Comparison of ENCODE assay signal across 1 cellular context in the genomic region with DNA sequence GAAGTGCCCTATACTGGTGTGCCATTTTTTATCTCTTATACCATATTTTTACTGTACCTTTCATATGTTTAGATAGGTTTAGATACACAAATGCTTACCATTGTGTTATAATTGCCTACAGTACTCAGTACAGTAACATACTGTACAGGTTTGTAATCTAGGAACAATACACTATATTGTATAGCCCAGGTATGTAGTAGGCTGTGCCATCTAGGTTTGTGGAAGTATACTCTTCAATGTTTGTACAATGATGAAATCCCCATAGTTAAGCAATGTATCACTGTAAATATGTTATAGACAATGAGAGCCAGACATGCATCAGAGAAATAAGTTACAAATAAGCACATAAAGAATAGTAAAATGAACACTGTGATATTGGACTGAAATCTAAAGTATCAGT.
TF ChIP-seq lines count a peak whose summit lies in the region.

No MANE protein-coding gene starts in this region.

TF ChIP-seq in GM12878, 131 proteins besides CTCF, POLR2A, EP300 and RAD21 (continued from another document):
- TF ChIP-seq, protein P1, sequence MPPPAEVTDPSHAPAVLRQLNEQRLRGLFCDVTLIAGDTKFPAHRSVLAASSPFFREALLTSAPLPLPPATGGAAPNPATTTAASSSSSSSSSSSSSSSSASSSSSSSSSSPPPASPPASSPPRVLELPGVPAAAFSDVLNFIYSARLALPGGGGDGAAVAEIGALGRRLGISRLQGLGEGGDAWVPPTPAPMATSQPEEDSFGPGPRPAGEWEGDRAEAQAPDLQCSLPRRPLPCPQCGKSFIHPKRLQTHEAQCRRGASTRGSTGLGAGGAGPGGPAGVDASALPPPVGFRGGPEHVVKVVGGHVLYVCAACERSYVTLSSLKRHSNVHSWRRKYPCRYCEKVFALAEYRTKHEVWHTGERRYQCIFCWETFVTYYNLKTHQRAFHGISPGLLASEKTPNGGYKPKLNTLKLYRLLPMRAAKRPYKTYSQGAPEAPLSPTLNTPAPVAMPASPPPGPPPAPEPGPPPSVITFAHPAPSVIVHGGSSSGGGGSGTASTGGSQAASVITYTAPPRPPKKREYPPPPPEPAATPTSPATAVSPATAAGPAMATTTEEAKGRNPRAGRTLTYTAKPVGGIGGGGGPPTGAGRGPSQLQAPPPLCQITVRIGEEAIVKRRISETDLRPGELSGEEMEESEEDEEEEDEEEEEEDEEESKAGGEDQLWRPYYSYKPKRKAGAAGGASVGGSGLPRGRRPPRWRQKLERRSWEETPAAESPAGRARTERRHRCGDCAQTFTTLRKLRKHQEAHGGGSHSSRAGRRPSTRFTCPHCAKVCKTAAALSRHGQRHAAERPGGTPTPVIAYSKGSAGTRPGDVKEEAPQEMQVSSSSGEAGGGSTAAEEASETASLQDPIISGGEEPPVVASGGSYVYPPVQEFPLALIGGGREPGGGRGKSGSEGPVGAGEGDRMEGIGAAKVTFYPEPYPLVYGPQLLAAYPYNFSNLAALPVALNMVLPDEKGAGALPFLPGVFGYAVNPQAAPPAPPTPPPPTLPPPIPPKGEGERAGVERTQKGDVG (CRISPR knock-in tag; IDR thresholded peaks at IDR 0.05): no peak
- TF ChIP-seq RFX5 (IDR thresholded peaks at IDR 0.05; ENCODE audit: low read depth, low read length) (no peak), CHD2 (IDR thresholded peaks at IDR 0.05; ENCODE audit: borderline replicate concordance, low read depth, low read length) (no peak)
